In genomic region chr6:44007818-44008660, GRCh38 we compare ENCODE assay signal across 16 cellular contexts.
DNase-seq lines count a peak whose midpoint lies in the region; ATAC-seq and TF ChIP-seq lines count a peak whose summit lies in the region.
"Had no signal": no experiment of that assay in that cellular context is flagged by ENCODE, and none has a peak within 500 bp of the region (broad histone marks: within the 10 kb centered on the region; RNA-seq: fewer than 3 reads in every experiment).

No MANE protein-coding gene starts in this region.

- H3K27me3 ChIP-seq in left ventricle myocardium inferior (ENCODE audit: low read depth) = peaks cover 28% of the 10 kb centered on the region
- H3K27me3 ChIP-seq in heart right ventricle = peaks cover 0 to 42% (median 9%) of the 10 kb centered on the region in 7 donors
- peaks cover 0 to 32% of the 10 kb centered on the region in 2 donors for H3K27me3 ChIP-seq in tibial artery
- H3K27me3 ChIP-seq: SJSA1 had no signal

- TF ChIP-seq CTCF in left ventricle myocardium inferior (IDR thresholded peaks at IDR 0.05; ENCODE audit: borderline replicate concordance) = no peak
- no peak for TF ChIP-seq CTCF in heart right ventricle (IDR thresholded peaks at IDR 0.05)
- TF ChIP-seq CTCF in tibial artery (IDR thresholded peaks at IDR 0.05) = no peak

- H3K9me3 ChIP-seq in left ventricle myocardium inferior (replicated peaks) = no peaks in the 10 kb centered on the region
- peaks cover 0 to 10% (median 0%) of the 10 kb centered on the region in 11 donors for H3K9me3 ChIP-seq in heart right ventricle
- no peaks in the 10 kb centered on the region for H3K9me3 ChIP-seq in tibial artery

- H3K4me1 ChIP-seq in left ventricle myocardium inferior (peaks cover 58% of the 10 kb centered on the region), heart right ventricle (peaks cover 0 to 67% (median 28%) of the 10 kb centered on the region in 9 donors), tibial artery (peaks cover 0 to 2% (median 1%) of the 10 kb centered on the region in 4 donors)

- WGBS in heart right ventricle, 2 donors = 88% methylated on average over 15 of the region's 15 CpGs

- intact Hi-C loops in left ventricle myocardium inferior (cut with micrococcal nuclease) (no loop called here), heart right ventricle (cut with DNase I) (loop anchor here in 3 of 10 donors (5.0 kb wide), 4 partner anchors 54 to 236 kb away; partner anchors contain the start of gene VEGFA (in 1 of the 3)), tibial artery (cut with DNase I; ENCODE audit: low total_unique reads) (no loop called here)

- H3K36me3 ChIP-seq in left ventricle myocardium inferior (no peaks in the 10 kb centered on the region), heart right ventricle (no peaks in the 10 kb centered on the region), tibial artery (no peaks in the 10 kb centered on the region)
- H3K36me3 ChIP-seq: SJSA1 had no signal

- ATAC-seq in heart right ventricle (no peak), HG03354 (IDR thresholded peaks at IDR 0.05; ENCODE audit: poor library complexity, severe bottlenecking, unreplicated experiment) (no peak), GM18498 (IDR thresholded peaks at IDR 0.05; ENCODE audit: unreplicated experiment) (no peak)
- ATAC-seq: naive thymus-derived CD8-positive, alpha-beta T cell had no signal

- DNase-seq in left ventricle myocardium inferior (no peak), heart right ventricle (no peak), MV-4-11 (lab: John Stamatoyannopoulos, UW) (peak; percentile 22), islet precursor cell (peak; percentile 55), tibial artery (peak; percentile 12 to 53), middle frontal gyrus (ENCODE audit: extremely low spot score, low spot score) (no peak)
- DNase-seq: activated CD4-positive, alpha-beta T cell treated with anti-CD3 and anti-CD28 coated beads, Interleukin-2, amount 10 ng/mL, durations not matched to agents 7 days and 5 days; CD4-positive, alpha-beta memory T cell; glutamatergic neuron; Kasumi-1; naive thymus-derived CD8-positive, alpha-beta T cell; NCI-H1105 treated with DMSO at 0.1 percent for 48 hours; NCI-H2029 treated with DMSO at 0.1 percent for 48 hours had no signal

- H3K27ac ChIP-seq in left ventricle myocardium inferior (replicated peaks) (peak overlapping the region; percentile 92), heart right ventricle (peak overlapping the region in 3 of 10 donors; percentile 15 to 95 (median 93)), tibial artery (no peak overlapping the region)
- H3K27ac ChIP-seq: SJSA1 had no signal

- H3K4me3 ChIP-seq in left ventricle myocardium inferior = no peak overlapping the region
- no peak overlapping the region for H3K4me3 ChIP-seq in heart right ventricle
- H3K4me3 ChIP-seq in tibial artery = no peak overlapping the region
- H3K4me3 ChIP-seq: SJSA1 had no signal

Comparison
In these comparisons a context has a peak if more than half of its experiments do, and no peak if none do; other contexts are left out.
1. DNase-seq: peak in MV-4-11 (single experiment), islet precursor cell (single experiment) and tibial artery (2 of 2); none in left ventricle myocardium inferior (single experiment), heart right ventricle (0 of 2) and middle frontal gyrus (single experiment).